ENCODE assay signal across 23 cellular contexts in the genomic region with DNA sequence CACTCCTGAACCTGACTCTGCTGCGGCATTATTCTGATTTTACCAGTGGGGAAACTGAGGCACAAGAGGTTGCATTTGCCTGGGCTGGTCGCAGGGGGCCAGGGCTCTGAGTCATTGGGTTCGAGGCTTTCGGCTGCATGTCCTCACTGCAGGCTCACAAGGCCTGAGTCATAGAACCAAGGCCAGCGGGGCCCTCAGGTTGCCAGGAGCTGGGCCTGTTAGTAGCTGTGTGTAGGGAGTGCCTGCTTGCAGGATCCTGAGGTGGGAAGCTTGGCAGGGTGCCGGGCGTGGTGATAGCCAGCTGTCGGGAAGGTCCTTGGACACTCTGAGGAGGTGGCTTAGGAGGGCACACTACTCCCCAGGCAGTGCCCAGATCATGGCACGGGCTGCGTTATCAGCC. TPM values are rescaled to one million over a fixed set of nuclear protein-coding genes. Genes with fewer than 3 reads are reported as not detected.
DNase-seq lines count a peak whose midpoint lies in the region; ATAC-seq and TF ChIP-seq lines count a peak whose summit lies in the region.
"Had no signal": no experiment of that assay in that cellular context is flagged by ENCODE, and none has a peak within 500 bp of the region (broad histone marks: within the 10 kb centered on the region; RNA-seq: fewer than 3 reads in every experiment).

No MANE protein-coding gene starts in this region.

- H3K27me3 ChIP-seq in breast epithelium (no peaks in the 10 kb centered on the region), mammary epithelial cell (ENCODE audit: insufficient read depth, low read length) (no peaks in the 10 kb centered on the region), osteoblast (ENCODE audit: insufficient read depth, low read length) (no peaks in the 10 kb centered on the region)
- no peaks in the 10 kb centered on the region for H3K27me3 ChIP-seq in CD4-positive, alpha-beta T cell (ENCODE audit: control insufficient read depth, insufficient read depth, low read length)
- H3K27me3 ChIP-seq: SJCRH30 had no signal

- no peak overlapping the region for H3K4me2 ChIP-seq in mammary epithelial cell (ENCODE audit: insufficient read depth, low read depth, low read length)
- no peak overlapping the region for H3K4me2 ChIP-seq in osteoblast (ENCODE audit: insufficient read depth, low read length)

- in situ Hi-C loops in mammary epithelial cell (cut with MboI; ENCODE audit: low sequenced_read_pairs in 2 of 2): no loop called here

- H3K36me3 Mint-ChIP-seq in MCF 10A (ENCODE audit: insufficient read depth, unreplicated experiment): peaks cover 74% of the 10 kb centered on the region
- H3K36me3 Mint-ChIP-seq in CD4-positive, alpha-beta T cell (ENCODE audit: low read depth): peaks cover 85% of the 10 kb centered on the region

- H3K9ac ChIP-seq in mammary epithelial cell (ENCODE audit: insufficient read depth, low read length): no peak overlapping the region
- H3K9ac ChIP-seq: GM23248 had no signal

- TF ChIP-seq CTCF in MCF 10A (IDR thresholded peaks at IDR 0.05; ENCODE audit: unreplicated experiment) (no peak), breast epithelium (IDR thresholded peaks at IDR 0.05) (no peak), RWPE1 (conservative IDR thresholded peaks at IDR 0.05; ENCODE audit: low read depth) (no peak), mammary epithelial cell (conservative IDR thresholded peaks at IDR 0.05 in 1 of 2, IDR thresholded peaks at IDR 0.05 in 1 of 2; ENCODE audit: extremely low read depth in 1 of 2, insufficient read depth in 1 of 2, low read depth in 1 of 2, low read length in 2 of 2) (no peak), osteoblast (IDR thresholded peaks at IDR 0.05; ENCODE audit: extremely low read depth, low read depth, low read length) (no peak)
- TF ChIP-seq CTCF in CD4-positive, alpha-beta T cell (IDR thresholded peaks at IDR 0.05): no peak

- intact Hi-C loops in MCF 10A (cut with micrococcal nuclease) (no loop called here), breast epithelium (cut with DNase I; ENCODE audit: low total_unique reads) (no loop called here), mammary epithelial cell (cut with micrococcal nuclease) (no loop called here)
- intact Hi-C loops in CD4-positive, alpha-beta T cell (cut with DNase I, micrococcal nuclease): no loop called here

- no peak overlapping the region for H3K4me3 Mint-ChIP-seq in MCF 10A (ENCODE audit: unreplicated experiment)
- H3K4me3 Mint-ChIP-seq in CD4-positive, alpha-beta T cell: no peak overlapping the region

- no peak for TF ChIP-seq POLR2A in breast epithelium (IDR thresholded peaks at IDR 0.05)

- H3K4me3 ChIP-seq in breast epithelium (no peak overlapping the region), mammary epithelial cell (replicated peaks in 1 of 3; ENCODE audit: insufficient read depth in 1 of 3, low read depth in 2 of 3, low read length in 3 of 3) (no peak overlapping the region), osteoblast (ENCODE audit: insufficient read depth, low read length) (no peak overlapping the region)
- H3K4me3 ChIP-seq: GM23248, K562, SJCRH30 had no signal

- no peaks in the 10 kb centered on the region for H3K27me3 Mint-ChIP-seq in MCF 10A (ENCODE audit: insufficient read depth, unreplicated experiment)
- H3K27me3 Mint-ChIP-seq in CD4-positive, alpha-beta T cell: no peaks in the 10 kb centered on the region

- H3K9me3 Mint-ChIP-seq in MCF 10A (ENCODE audit: unreplicated experiment): no peaks in the 10 kb centered on the region
- H3K9me3 Mint-ChIP-seq in CD4-positive, alpha-beta T cell: no peaks in the 10 kb centered on the region

- no peaks in the 10 kb centered on the region for H3K9me3 ChIP-seq in breast epithelium
- H3K9me3 ChIP-seq in mammary epithelial cell (replicated peaks; ENCODE audit: insufficient read depth, low read length): no peaks in the 10 kb centered on the region
- no peaks in the 10 kb centered on the region for H3K9me3 ChIP-seq in osteoblast (ENCODE audit: low read depth, low read length)
- H3K9me3 ChIP-seq in CD4-positive, alpha-beta T cell (ENCODE audit: control insufficient read depth, low read length): no peaks in the 10 kb centered on the region
- H3K9me3 ChIP-seq: SJCRH30 had no signal

- peaks cover 35% of the 10 kb centered on the region for H3K36me3 ChIP-seq in breast epithelium
- peaks cover 20% of the 10 kb centered on the region for H3K36me3 ChIP-seq in mammary epithelial cell (ENCODE audit: insufficient read depth, low read length)
- peaks cover 65% of the 10 kb centered on the region for H3K36me3 ChIP-seq in osteoblast (ENCODE audit: insufficient read depth, low read length)

- no peaks in the 10 kb centered on the region for H3K4me1 Mint-ChIP-seq in MCF 10A (ENCODE audit: insufficient read depth, unreplicated experiment)
- no peaks in the 10 kb centered on the region for H3K4me1 Mint-ChIP-seq in CD4-positive, alpha-beta T cell (ENCODE audit: low read depth)

- POLR2A ChIA-PET in MCF 10A (lab: Yijun Ruan, JAX): no interaction called here
- POLR2A ChIA-PET in RWPE1 (lab: Yijun Ruan, JAX; ENCODE audit: low non-redundant PET): no interaction called here
- POLR2A ChIA-PET in CD4-positive, alpha-beta T cell (lab: Charles Lee): no interaction called here

- no peak overlapping the region for H3K27ac ChIP-seq in breast epithelium
- H3K27ac ChIP-seq in RWPE1: peak overlapping the region; percentile 14
- H3K27ac ChIP-seq in mammary epithelial cell (ENCODE audit: insufficient read depth, low read depth, low read length): no peak overlapping the region
- no peak overlapping the region for H3K27ac ChIP-seq in osteoblast (ENCODE audit: low read depth, low read length)
- H3K27ac ChIP-seq in CD4-positive, alpha-beta T cell (ENCODE audit: low read depth, low read length): no peak overlapping the region
- H3K27ac ChIP-seq: 22Rv1, C4-2B, GM23248, SJCRH30 had no signal

- CTCF ChIA-PET in MCF 10A (lab: Yijun Ruan, JAX): interaction anchor here (0.7 kb wide), 1 partner anchor 416 kb away, joined by 4 read pairs; no protein-coding TSS in a partner anchor
- CTCF ChIA-PET in RWPE1 (lab: Yijun Ruan, JAX): interaction anchor here (0.6 kb wide), 1 partner anchor 45 kb away, joined by 3 read pairs; no protein-coding TSS in a partner anchor
- CTCF ChIA-PET in mammary epithelial cell (lab: Charles Lee; ENCODE audit: low non-redundant PET): no interaction called here
- CTCF ChIA-PET in CD4-positive, alpha-beta T cell (lab: Charles Lee): no interaction called here

- no peak overlapping the region for H2AFZ ChIP-seq in mammary epithelial cell (ENCODE audit: low read depth, low read length)
- H2AFZ ChIP-seq in osteoblast (ENCODE audit: low read length): no peak overlapping the region
- H2AFZ ChIP-seq: GM23248 had no signal

- no peak overlapping the region for H3K27ac Mint-ChIP-seq in MCF 10A (ENCODE audit: low read depth, unreplicated experiment)
- H3K27ac Mint-ChIP-seq in CD4-positive, alpha-beta T cell: no peak overlapping the region

- dilution Hi-C loops in mammary epithelial cell (cut with HindIII; ENCODE audit: low sequenced_read_pairs): loop anchor here (10.0 kb wide), 1 partner anchor 132 kb away; no protein-coding TSS in a partner anchor

- DNase-seq in MCF 10A (ENCODE audit: unreplicated experiment) (peak; percentile 53), breast epithelium (ENCODE audit: low spot score in 2 of 2) (no peak), RWPE1 (ENCODE audit: low spot score) (peak; percentile 26), mammary epithelial cell (peak; percentile 48), osteoblast (ENCODE audit: insufficient read length, low spot score, missing footprints) (peak; percentile 60)
- DNase-seq in activated CD8-positive, alpha-beta memory T cell treated with anti-CD3 and anti-CD28 coated beads, Interleukin-2, amount 50 U/mL, for 48 hours: no peak
- no peak for DNase-seq in CD4-positive, alpha-beta T cell
- no peak for DNase-seq in stimulated activated CD8-positive, alpha-beta memory T cell treated with anti-CD3 and anti-CD28 coated beads, Interleukin-4, amount 100 ng/mL, for 48 hours
- DNase-seq: AML-193, DMS79, GM23248, NCI-H1417, NCI-H187 treated with DMSO at 0.1 percent for 48 hours, NCI-H226, NCI-H524, NCI-H82, OCI-M1, RPMI8226, SJCRH30 had no signal

- H3K4me1 ChIP-seq in breast epithelium (no peaks in the 10 kb centered on the region), mammary epithelial cell (ENCODE audit: insufficient read depth, low read length) (no peaks in the 10 kb centered on the region), osteoblast (ENCODE audit: insufficient read depth, low read length) (no peaks in the 10 kb centered on the region)
- H3K4me1 ChIP-seq: SJCRH30 had no signal

- 78% methylated on average over 9 of the region's 10 CpGs for WGBS in mammary epithelial cell (ENCODE audit: low coverage, missing lambda C conversion rate)

- no TSS peak for BruUV-seq in MCF 10A (replicated peaks; lab: Mats Ljungman, UMichigan)
- no TSS peak for BruUV-seq in mammary epithelial cell (replicated peaks; lab: Mats Ljungman, UMichigan)

- no peak for ATAC-seq in CD4-positive, alpha-beta T cell (ENCODE audit: poor library complexity)
- ATAC-seq: HCT116, K562 had no signal

- H4K20me1 ChIP-seq in mammary epithelial cell (ENCODE audit: insufficient read depth, low read length) (no peaks in the 10 kb centered on the region), osteoblast (ENCODE audit: insufficient read depth, low read length) (peaks cover 15% of the 10 kb centered on the region)

- H3K79me2 ChIP-seq in mammary epithelial cell (ENCODE audit: insufficient read depth, low read length) (no peaks in the 10 kb centered on the region), osteoblast (ENCODE audit: insufficient read depth, low read length) (no peaks in the 10 kb centered on the region)

RNA-seq across cellular contexts. Expression of gene F2RL3, which starts 21.6 kb away (rescaled TPM):
- total RNA-seq in MCF 10A (2022): not detected in 2 replicates
- total RNA-seq in breast epithelium: 10 to 100 TPM in 1 of 3 donors, 1 to 10 TPM in 1, under 1 TPM in 1; 0.32 to 27.5 (median 4.2) TPM
- total RNA-seq in mammary epithelial cell: 1 to 10 TPM in 1 of 2 donors, under 1 TPM in 1; 0.19 to 1.0 TPM
- 0.01 TPM for polyA plus RNA-seq in mammary epithelial cell
- polyA minus RNA-seq in mammary epithelial cell: not detected
- total RNA-seq in osteoblast: under 0.01 TPM in 2 replicates
- not detected for total RNA-seq in CD4-positive, alpha-beta T cell
- total RNA-seq: GM23248 had no signal
- polyA plus RNA-seq: GM23248 had no signal

RNA-seq across cellular contexts. Expression of gene SIN3B, which starts 38.0 kb away (rescaled TPM):
- total RNA-seq in MCF 10A (2022) (56.0 and 66.6 TPM in 2 replicates), breast epithelium (10 to 100 TPM; 43.2 to 88.5 (median 48.1) TPM), mammary epithelial cell (10 to 100 TPM; 35.5 to 67.2 TPM), osteoblast (24.2 and 29.8 TPM in 2 replicates)
- 23.7 TPM for polyA plus RNA-seq in mammary epithelial cell
- 60.7 TPM for polyA minus RNA-seq in mammary epithelial cell
- 10 to 100 TPM; 52.4 to 53.7 TPM for total RNA-seq in CD4-positive, alpha-beta T cell

Comparison
In these comparisons a context has a peak if more than half of its experiments do, and no peak if none do; other contexts are left out.
1. DNase-seq: peak in MCF 10A (single experiment), RWPE1 (single experiment), mammary epithelial cell (single experiment) and osteoblast (single experiment); none in breast epithelium (0 of 2), activated CD8-positive, alpha-beta memory T cell treated with anti-CD3 and anti-CD28 coated beads, Interleukin-2, amount 50 U/mL, for 48 hours (single experiment), CD4-positive, alpha-beta T cell (0 of 10) and stimulated activated CD8-positive, alpha-beta memory T cell treated with anti-CD3 and anti-CD28 coated beads, Interleukin-4, amount 100 ng/mL, for 48 hours (single experiment).
2. CTCF ChIA-PET loops: an anchor here in MCF 10A (0.7 kb wide) and RWPE1 (0.6 kb wide); none called in mammary epithelial cell and CD4-positive, alpha-beta T cell.